In genomic region chr1:61293197-61293596, GRCh38 we compare ENCODE assay signal across 15 cellular contexts.
"Had no signal": no experiment of that assay in that cellular context is flagged by ENCODE, and none has a peak within 500 bp of the region (broad histone marks: within the 10 kb centered on the region; RNA-seq: fewer than 3 reads in every experiment).

No MANE protein-coding gene starts in this region.

- H3K36me3 ChIP-seq: esophagus squamous epithelium, gastrocnemius medialis, pancreas, upper lobe of right lung had no signal

- H3K9me3 Mint-ChIP-seq: activated B cell treated with CpG ODN at 0.5 μM for 24 hours, neural crest cell had no signal

- H3K27ac ChIP-seq: body of pancreas, esophagus squamous epithelium, gastrocnemius medialis, pancreas, upper lobe of right lung had no signal

- DNase-seq: activated B cell treated with CpG ODN at 0.5 μM for 24 hours; activated CD4-positive, alpha-beta T cell treated with anti-CD3 and anti-CD28 coated beads, Interleukin-2, amount 10 ng/mL, durations not matched to agents 7 days and 5 days; activated CD8-positive, alpha-beta memory T cell treated with anti-CD3 and anti-CD28 coated beads for 24 hours; activated naive CD4-positive, alpha-beta T cell treated with anti-CD3 and anti-CD28 coated beads for 36 hours; body of pancreas; cerebellar nuclear complex; esophagus squamous epithelium; gastrocnemius medialis; pancreas; T-helper 17 cell; upper lobe of right lung had no signal

- H3K9me3 ChIP-seq: body of pancreas, esophagus squamous epithelium, gastrocnemius medialis, pancreas, upper lobe of right lung had no signal

- H3K4me1 Mint-ChIP-seq: activated B cell treated with CpG ODN at 0.5 μM for 24 hours; activated CD4-positive, alpha-beta T cell treated with anti-CD3 and anti-CD28 coated beads, Interleukin-2, amount 10 ng/mL, durations not matched to agents 7 days and 5 days; activated T-helper 17 cell treated with anti-CD3 and anti-CD28 coated beads, Interleukin-2, amount 50 U/mL, for 72 hours; T-helper 17 cell had no signal

- H3K4me3 ChIP-seq: body of pancreas, esophagus squamous epithelium, gastrocnemius medialis, pancreas, smooth muscle cell, upper lobe of right lung had no signal

- H3K27me3 ChIP-seq: body of pancreas, esophagus squamous epithelium, gastrocnemius medialis, pancreas, upper lobe of right lung had no signal

- ATAC-seq: activated T-helper 17 cell treated with anti-CD3 and anti-CD28 coated beads, Interleukin-2, amount 50 U/mL, for 72 hours; body of pancreas; pancreas; stimulated activated effector memory CD8-positive, alpha-beta T cell treated with anti-CD3 and anti-CD28 coated beads, Interleukin-12 subunit alpha, Interleukin-12 subunit beta, amount 100 ng/mL, for 72 hours; T-helper 17 cell; upper lobe of right lung had no signal

- H3K4me3 Mint-ChIP-seq: activated B cell treated with CpG ODN at 0.5 μM for 24 hours; activated CD4-positive, alpha-beta T cell treated with anti-CD3 and anti-CD28 coated beads, Interleukin-2, amount 10 ng/mL, durations not matched to agents 7 days and 5 days; activated naive CD4-positive, alpha-beta T cell treated with anti-CD3 and anti-CD28 coated beads for 36 hours; activated T-helper 17 cell treated with anti-CD3 and anti-CD28 coated beads, Interleukin-2, amount 50 U/mL, for 72 hours; neural crest cell; stimulated activated effector memory CD8-positive, alpha-beta T cell treated with anti-CD3 and anti-CD28 coated beads, Interleukin-12 subunit alpha, Interleukin-12 subunit beta, amount 100 ng/mL, for 72 hours; T-helper 17 cell had no signal

- H3K27ac Mint-ChIP-seq: activated B cell treated with CpG ODN at 0.5 μM for 24 hours; activated CD4-positive, alpha-beta T cell treated with anti-CD3 and anti-CD28 coated beads, Interleukin-2, amount 10 ng/mL, durations not matched to agents 7 days and 5 days; activated naive CD4-positive, alpha-beta T cell treated with anti-CD3 and anti-CD28 coated beads for 36 hours; activated T-helper 17 cell treated with anti-CD3 and anti-CD28 coated beads, Interleukin-2, amount 50 U/mL, for 72 hours; stimulated activated effector memory CD8-positive, alpha-beta T cell treated with anti-CD3 and anti-CD28 coated beads, Interleukin-12 subunit alpha, Interleukin-12 subunit beta, amount 100 ng/mL, for 72 hours; T-helper 17 cell had no signal

- H3K36me3 Mint-ChIP-seq: stimulated activated effector memory CD8-positive, alpha-beta T cell treated with anti-CD3 and anti-CD28 coated beads, Interleukin-12 subunit alpha, Interleukin-12 subunit beta, amount 100 ng/mL, for 72 hours had no signal

- FAIRE-seq: pancreas had no signal

- H3K27me3 Mint-ChIP-seq: T-helper 17 cell had no signal

- H3K4me1 ChIP-seq: pancreas had no signal
